16 cellular contexts compared by ENCODE assay signal in genomic region chr15:55194246-55194645, GRCh38. TPM values are rescaled to one million over a fixed set of nuclear protein-coding genes. Genes with fewer than 3 reads are reported as not detected.
DNase-seq lines count a peak whose midpoint lies in the region; ATAC-seq and TF ChIP-seq lines count a peak whose summit lies in the region.
"Had no signal": no experiment of that assay in that cellular context is flagged by ENCODE, and none has a peak within 500 bp of the region (broad histone marks: within the 10 kb centered on the region; RNA-seq: fewer than 3 reads in every experiment).

No MANE protein-coding gene starts in this region.

- DNase-seq in natural killer cell (no peak), NOMO-1 treated with DMSO at 0.1 percent for 48 hours (lab: John Stamatoyannopoulos, UW; ENCODE audit: unreplicated experiment) (peak; percentile 49), endodermal cell (no peak)
- DNase-seq in natural killer cell treated with Interleukin-12 subunit alpha and Interleukin-12 subunit beta and Interleukin-15 and Interleukin-18, amount 100 ng/mL, for 72 hours (ENCODE audit: low spot score) = no peak
- no peak for DNase-seq in stimulated activated naive CD8-positive, alpha-beta T cell treated with anti-CD3 and anti-CD28 coated beads, Interleukin-15, amount 100 ng/mL, for 72 hours
- DNase-seq in activated CD8-positive, alpha-beta memory T cell treated with anti-CD3 and anti-CD28 coated beads for 24 hours = no peak
- DNase-seq: brain microvascular endothelial cell; mesendoderm; NCI-H2227 treated with DMSO at 0.1 percent for 48 hours; SHP77; stimulated activated CD4-positive, alpha-beta T cell treated with anti-CD3 and anti-CD28 coated beads, Interleukin-2, amount 100 ng/mL, for 48 hours; stimulated activated naive CD4-positive, alpha-beta T cell treated with Interleukin-2 at 50 U/mL for 16 hours had no signal

- no peaks in the 10 kb centered on the region for H3K27me3 ChIP-seq in endodermal cell (ENCODE audit: control insufficient read depth, insufficient read depth, low read length, poor library complexity, severe bottlenecking)
- H3K27me3 ChIP-seq: brain microvascular endothelial cell had no signal

- H3K4me1 Mint-ChIP-seq in natural killer cell (peaks cover 0 to 9% of the 10 kb centered on the region in 2 donors), endodermal cell (peaks cover 4% of the 10 kb centered on the region)
- H3K4me1 Mint-ChIP-seq in natural killer cell treated with Interleukin-12 subunit alpha and Interleukin-12 subunit beta and Interleukin-15 and Interleukin-18, amount 100 ng/mL, for 72 hours (ENCODE audit: low read depth in 2 of 2) = peaks cover 6 to 10% of the 10 kb centered on the region in 2 donors
- peaks cover 31% of the 10 kb centered on the region for H3K4me1 Mint-ChIP-seq in stimulated activated naive CD8-positive, alpha-beta T cell treated with anti-CD3 and anti-CD28 coated beads, Interleukin-15, amount 100 ng/mL, for 72 hours

- H3K4me3 ChIP-seq in endodermal cell (ENCODE audit: low read length) = peak overlapping the region; percentile 98

- H3K9me3 Mint-ChIP-seq in natural killer cell (no peaks in the 10 kb centered on the region), endodermal cell (peaks cover 10% of the 10 kb centered on the region)
- no peaks in the 10 kb centered on the region for H3K9me3 Mint-ChIP-seq in natural killer cell treated with Interleukin-12 subunit alpha and Interleukin-12 subunit beta and Interleukin-15 and Interleukin-18, amount 100 ng/mL, for 72 hours
- H3K9me3 Mint-ChIP-seq in stimulated activated naive CD8-positive, alpha-beta T cell treated with anti-CD3 and anti-CD28 coated beads, Interleukin-15, amount 100 ng/mL, for 72 hours = peaks cover 3 to 10% of the 10 kb centered on the region in 2 donors

- no peak overlapping the region for H3K9ac ChIP-seq in endodermal cell (ENCODE audit: extremely low read depth, low read length, poor library complexity, severe bottlenecking)

- peaks cover 7% of the 10 kb centered on the region for H3K9me3 ChIP-seq in endodermal cell (ENCODE audit: control insufficient read depth, low read length)

- H3K4me3 Mint-ChIP-seq in natural killer cell (peak overlapping the region; percentile 45), endodermal cell (no peak overlapping the region)
- H3K4me3 Mint-ChIP-seq in natural killer cell treated with Interleukin-12 subunit alpha and Interleukin-12 subunit beta and Interleukin-15 and Interleukin-18, amount 100 ng/mL, for 72 hours = no peak overlapping the region
- no peak overlapping the region for H3K4me3 Mint-ChIP-seq in stimulated activated naive CD8-positive, alpha-beta T cell treated with anti-CD3 and anti-CD28 coated beads, Interleukin-15, amount 100 ng/mL, for 72 hours
- H3K4me3 Mint-ChIP-seq: activated T-helper 1 cell treated with anti-CD3 and anti-CD28 coated beads, Interleukin-12 subunit alpha, Interleukin-12 subunit beta, Interleukin-2, Interleukin-4 antibody, amounts not matched to agents 30 ng/mL and 10 ng/mL and 1 ng/mL, durations not matched to agents 14 hours and 24 hours and 36 hours had no signal

- intact Hi-C loops in natural killer cell (cut with micrococcal nuclease) = no loop called here

- TF ChIP-seq CTCF in natural killer cell (IDR thresholded peaks at IDR 0.05) (no peak), endodermal cell (conservative IDR thresholded peaks at IDR 0.05) (no peak)

- H3K27ac ChIP-seq in endodermal cell (ENCODE audit: low read depth, low read length) = no peak overlapping the region
- H3K27ac ChIP-seq: brain microvascular endothelial cell, epithelial cell of prostate had no signal

- H3K36me3 Mint-ChIP-seq in natural killer cell (no peaks in the 10 kb centered on the region), endodermal cell (ENCODE audit: low read depth) (peaks cover 28% of the 10 kb centered on the region)
- peaks cover 19% of the 10 kb centered on the region for H3K36me3 Mint-ChIP-seq in natural killer cell treated with Interleukin-12 subunit alpha and Interleukin-12 subunit beta and Interleukin-15 and Interleukin-18, amount 100 ng/mL, for 72 hours

- H3K36me3 ChIP-seq in endodermal cell (ENCODE audit: control insufficient read depth, insufficient read depth, low read length) = peaks cover 33% of the 10 kb centered on the region

- ATAC-seq in natural killer cell (no peak), HG02884 (IDR thresholded peaks at IDR 0.05; ENCODE audit: unreplicated experiment) (no peak), GM18867 (IDR thresholded peaks at IDR 0.05; ENCODE audit: unreplicated experiment) (no peak)
- no peak for ATAC-seq in natural killer cell treated with Interleukin-12 subunit alpha and Interleukin-12 subunit beta and Interleukin-15 and Interleukin-18, amount 100 ng/mL, for 72 hours
- peak; percentile 28 for ATAC-seq in stimulated activated naive CD8-positive, alpha-beta T cell treated with anti-CD3 and anti-CD28 coated beads, Interleukin-15, amount 100 ng/mL, for 72 hours

- no peaks in the 10 kb centered on the region for H3K27me3 Mint-ChIP-seq in natural killer cell (ENCODE audit: low read depth in 2 of 2)
- H3K27me3 Mint-ChIP-seq in natural killer cell treated with Interleukin-12 subunit alpha and Interleukin-12 subunit beta and Interleukin-15 and Interleukin-18, amount 100 ng/mL, for 72 hours = no peaks in the 10 kb centered on the region
- H3K27me3 Mint-ChIP-seq in endodermal cell (ENCODE audit: insufficient read depth) = no peaks in the 10 kb centered on the region
- no peaks in the 10 kb centered on the region for H3K27me3 Mint-ChIP-seq in stimulated activated naive CD8-positive, alpha-beta T cell treated with anti-CD3 and anti-CD28 coated beads, Interleukin-15, amount 100 ng/mL, for 72 hours

- H3K27ac Mint-ChIP-seq in natural killer cell = no peak overlapping the region
- no peak overlapping the region for H3K27ac Mint-ChIP-seq in natural killer cell treated with Interleukin-12 subunit alpha and Interleukin-12 subunit beta and Interleukin-15 and Interleukin-18, amount 100 ng/mL, for 72 hours
- H3K27ac Mint-ChIP-seq in endodermal cell = no peak overlapping the region
- peak overlapping the region in 1 of 2 donors; percentile 86 for H3K27ac Mint-ChIP-seq in stimulated activated naive CD8-positive, alpha-beta T cell treated with anti-CD3 and anti-CD28 coated beads, Interleukin-15, amount 100 ng/mL, for 72 hours

- H3K4me1 ChIP-seq in endodermal cell (ENCODE audit: control insufficient read depth, insufficient read depth, low read length) = no peaks in the 10 kb centered on the region

RNA-seq across cellular contexts. Expression of gene RSL24D1, which starts 2.5 kb away (rescaled TPM):
- 100 to 1,000 TPM in 2 of 3 donors, 10 to 100 TPM in 1; 97.4 to 102 (median 102) TPM for total RNA-seq in natural killer cell
- total RNA-seq in natural killer cell treated with Interleukin-12 subunit alpha and Interleukin-12 subunit beta and Interleukin-15 and Interleukin-18, amount 100 ng/mL, for 72 hours = 10 to 100 TPM; 76.0 to 76.1 TPM
- 10 to 100 TPM; 75.9 to 79.8 TPM for total RNA-seq in endodermal cell
- 116 TPM for polyA plus RNA-seq in endodermal cell (2013, experiment 1 of 2)
- polyA plus RNA-seq in endodermal cell (2013, experiment 2 of 2) = 108 TPM
